1 cellular context compared by ENCODE assay signal in genomic region chr10:97876387-97876786, GRCh38.
TF ChIP-seq lines count a peak whose summit lies in the region.

No MANE protein-coding gene starts in this region.

TF ChIP-seq in GM23338, 12 proteins besides CTCF, POLR2A, EP300 and RAD21 (continued from another document):
- TF ChIP-seq REST (IDR thresholded peaks at IDR 0.05; ENCODE audit: unreplicated experiment) (no peak), EZH2phosphoT487 (IDR thresholded peaks at IDR 0.05; ENCODE audit: unreplicated experiment) (no peak), ZNF331 (CRISPR knock-in tag; IDR thresholded peaks at IDR 0.05; ENCODE audit: low read depth) (no peak)
- TF ChIP-seq, protein P1, sequence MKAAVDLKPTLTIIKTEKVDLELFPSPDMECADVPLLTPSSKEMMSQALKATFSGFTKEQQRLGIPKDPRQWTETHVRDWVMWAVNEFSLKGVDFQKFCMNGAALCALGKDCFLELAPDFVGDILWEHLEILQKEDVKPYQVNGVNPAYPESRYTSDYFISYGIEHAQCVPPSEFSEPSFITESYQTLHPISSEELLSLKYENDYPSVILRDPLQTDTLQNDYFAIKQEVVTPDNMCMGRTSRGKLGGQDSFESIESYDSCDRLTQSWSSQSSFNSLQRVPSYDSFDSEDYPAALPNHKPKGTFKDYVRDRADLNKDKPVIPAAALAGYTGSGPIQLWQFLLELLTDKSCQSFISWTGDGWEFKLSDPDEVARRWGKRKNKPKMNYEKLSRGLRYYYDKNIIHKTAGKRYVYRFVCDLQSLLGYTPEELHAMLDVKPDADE (IDR thresholded peaks at IDR 0.05) = no peak
TF ChIP-seq in GM23338: peak in this region for 0.
